In genomic region chr10:97318772-97319651, GRCh38 we compare ENCODE assay signal across 8 cellular contexts. TPM values are rescaled to one million over a fixed set of nuclear protein-coding genes. Genes with fewer than 3 reads are reported as not detected.
DNase-seq lines count a peak whose midpoint lies in the region; ATAC-seq and TF ChIP-seq lines count a peak whose summit lies in the region.

A gene with protein sequence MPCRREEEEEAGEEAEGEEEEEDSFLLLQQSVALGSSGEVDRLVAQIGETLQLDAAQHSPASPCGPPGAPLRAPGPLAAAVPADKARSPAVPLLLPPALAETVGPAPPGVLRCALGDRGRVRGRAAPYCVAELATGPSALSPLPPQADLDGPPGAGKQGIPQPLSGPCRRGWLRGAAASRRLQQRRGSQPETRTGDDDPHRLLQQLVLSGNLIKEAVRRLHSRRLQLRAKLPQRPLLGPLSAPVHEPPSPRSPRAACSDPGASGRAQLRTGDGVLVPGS (plus strand): TSS chr10:97319271. CDS start chr10:97319454, 183 bp downstream.

- peak; percentile 61; the same call in 1 of the 2 replicates for TF ChIP-seq EP300 in Ishikawa (IDR thresholded peaks at IDR 0.05; ENCODE audit: borderline replicate concordance)

- no peak for TF ChIP-seq RAD21 in Ishikawa (IDR thresholded peaks at IDR 0.05; ENCODE audit: low read depth)

- no peaks in the 10 kb centered on the region for H3K9me3 Mint-ChIP-seq in activated T-helper 17 cell treated with anti-CD3 and anti-CD28 coated beads, Interleukin-2, amount 50 U/mL, for 72 hours
- H3K9me3 Mint-ChIP-seq in nephron, result no peaks in the 10 kb centered on the region

- peak within 1 kb of the TSS; percentile 98 for H3K27ac Mint-ChIP-seq in activated T-helper 17 cell treated with anti-CD3 and anti-CD28 coated beads, Interleukin-2, amount 50 U/mL, for 72 hours
- peak within 1 kb of the TSS; percentile 95 to 99 (median 98) for H3K27ac Mint-ChIP-seq in nephron

- TF ChIP-seq CTCF in nephron (IDR thresholded peaks at IDR 0.05; ENCODE audit: unreplicated experiment in 3 of 3), result no peak

- H3K27me3 Mint-ChIP-seq in activated T-helper 17 cell treated with anti-CD3 and anti-CD28 coated beads, Interleukin-2, amount 50 U/mL, for 72 hours, result no peaks in the 10 kb centered on the region
- peaks cover 48% of the 10 kb centered on the region for H3K27me3 Mint-ChIP-seq in nephron (ENCODE audit: low read depth)

- peak; percentile 77 for ATAC-seq in GM21528 (IDR thresholded peaks at IDR 0.05; ENCODE audit: low FRiP score, unreplicated experiment)
- ATAC-seq in activated T-helper 17 cell treated with anti-CD3 and anti-CD28 coated beads, Interleukin-2, amount 50 U/mL, for 72 hours (replicated peaks), result peak; percentile 77

- H3K4me3 Mint-ChIP-seq in activated T-helper 17 cell treated with anti-CD3 and anti-CD28 coated beads, Interleukin-2, amount 50 U/mL, for 72 hours, result peak within 1 kb of the TSS; percentile 98
- peak within 1 kb of the TSS; percentile 91 to 95 (median 94) for H3K4me3 Mint-ChIP-seq in nephron

- H3K36me3 Mint-ChIP-seq in activated T-helper 17 cell treated with anti-CD3 and anti-CD28 coated beads, Interleukin-2, amount 50 U/mL, for 72 hours (ENCODE audit: low read depth), result no peaks in the 10 kb centered on the region
- H3K36me3 Mint-ChIP-seq in nephron (ENCODE audit: low read depth), result no peaks in the 10 kb centered on the region

- peaks cover 12% of the 10 kb centered on the region for H3K4me1 Mint-ChIP-seq in activated T-helper 17 cell treated with anti-CD3 and anti-CD28 coated beads, Interleukin-2, amount 50 U/mL, for 72 hours
- H3K4me1 Mint-ChIP-seq in nephron, result peaks cover 25% of the 10 kb centered on the region

- DNase-seq in DMS153 treated with DMSO at 0.1 percent for 48 hours (lab: John Stamatoyannopoulos, UW; ENCODE audit: unreplicated experiment), result peak; percentile 66
- peak; percentile 81 for DNase-seq in RPMI7951 (ENCODE audit: low read depth)
- DNase-seq in fibroblast of peridontal ligament (ENCODE audit: extremely low read depth), result peak; percentile 90
- DNase-seq in stimulated activated naive CD4-positive, alpha-beta T cell treated with Interleukin-2 at 50 U/mL for 16 hours (lab: John Stamatoyannopoulos, UW), result peak; percentile 82

TF ChIP-seq in Ishikawa, 13 proteins besides CTCF, POLR2A, EP300 and RAD21:
- no peak for TF ChIP-seq CEBPB (IDR thresholded peaks at IDR 0.05)
- peak; percentile 21; the same call in 1 of the 2 replicates for TF ChIP-seq TCF12 (IDR thresholded peaks at IDR 0.05; ENCODE audit: low read depth)
- no peak; the same call in none of the 2 replicates for TF ChIP-seq ZBTB7A (IDR thresholded peaks at IDR 0.05; ENCODE audit: low read depth)
- TF ChIP-seq, protein P1, sequence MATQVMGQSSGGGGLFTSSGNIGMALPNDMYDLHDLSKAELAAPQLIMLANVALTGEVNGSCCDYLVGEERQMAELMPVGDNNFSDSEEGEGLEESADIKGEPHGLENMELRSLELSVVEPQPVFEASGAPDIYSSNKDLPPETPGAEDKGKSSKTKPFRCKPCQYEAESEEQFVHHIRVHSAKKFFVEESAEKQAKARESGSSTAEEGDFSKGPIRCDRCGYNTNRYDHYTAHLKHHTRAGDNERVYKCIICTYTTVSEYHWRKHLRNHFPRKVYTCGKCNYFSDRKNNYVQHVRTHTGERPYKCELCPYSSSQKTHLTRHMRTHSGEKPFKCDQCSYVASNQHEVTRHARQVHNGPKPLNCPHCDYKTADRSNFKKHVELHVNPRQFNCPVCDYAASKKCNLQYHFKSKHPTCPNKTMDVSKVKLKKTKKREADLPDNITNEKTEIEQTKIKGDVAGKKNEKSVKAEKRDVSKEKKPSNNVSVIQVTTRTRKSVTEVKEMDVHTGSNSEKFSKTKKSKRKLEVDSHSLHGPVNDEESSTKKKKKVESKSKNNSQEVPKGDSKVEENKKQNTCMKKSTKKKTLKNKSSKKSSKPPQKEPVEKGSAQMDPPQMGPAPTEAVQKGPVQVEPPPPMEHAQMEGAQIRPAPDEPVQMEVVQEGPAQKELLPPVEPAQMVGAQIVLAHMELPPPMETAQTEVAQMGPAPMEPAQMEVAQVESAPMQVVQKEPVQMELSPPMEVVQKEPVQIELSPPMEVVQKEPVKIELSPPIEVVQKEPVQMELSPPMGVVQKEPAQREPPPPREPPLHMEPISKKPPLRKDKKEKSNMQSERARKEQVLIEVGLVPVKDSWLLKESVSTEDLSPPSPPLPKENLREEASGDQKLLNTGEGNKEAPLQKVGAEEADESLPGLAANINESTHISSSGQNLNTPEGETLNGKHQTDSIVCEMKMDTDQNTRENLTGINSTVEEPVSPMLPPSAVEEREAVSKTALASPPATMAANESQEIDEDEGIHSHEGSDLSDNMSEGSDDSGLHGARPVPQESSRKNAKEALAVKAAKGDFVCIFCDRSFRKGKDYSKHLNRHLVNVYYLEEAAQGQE (IDR thresholded peaks at IDR 0.05; ENCODE audit: low read depth), result no peak
- TF ChIP-seq EGR1 (IDR thresholded peaks at IDR 0.05), result peak; percentile 91
- no peak for TF ChIP-seq NFIC (IDR thresholded peaks at IDR 0.05)
- TF ChIP-seq TAF1 (IDR thresholded peaks at IDR 0.05; ENCODE audit: low read depth), result peak; percentile 68; the same call in 1 of the 2 replicates
- peak; percentile 30; the same call in 1 of the 2 replicates for TF ChIP-seq TEAD4 (IDR thresholded peaks at IDR 0.05)
- TF ChIP-seq CREB1 (IDR thresholded peaks at IDR 0.05; ENCODE audit: low read depth), result peak; percentile 85
- no peak for TF ChIP-seq YY1 (IDR thresholded peaks at IDR 0.05; ENCODE audit: low read depth)
- TF ChIP-seq USF1 (IDR thresholded peaks at IDR 0.05), result no peak
- peak; percentile 91 for TF ChIP-seq MAX (IDR thresholded peaks at IDR 0.05)
- no peak for TF ChIP-seq FOXM1 (IDR thresholded peaks at IDR 0.05; ENCODE audit: borderline replicate concordance, low read depth)

RNA-seq across cellular contexts. Expression of the gene that starts here (rescaled TPM):
- total RNA-seq in RPMI7951 (2014; rRNA removed; shearing (Covaris generic)), result 0.60 and 1.7 TPM in 2 replicates
- 1 to 10 TPM; 1.5 to 3.7 TPM for total RNA-seq in activated T-helper 17 cell treated with anti-CD3 and anti-CD28 coated beads, Interleukin-2, amount 50 U/mL, for 72 hours

Comparison
In these comparisons a context has a peak if more than half of its experiments do, and no peak if none do; other contexts are left out.
1. Peak in every context shown above with its lines: DNase-seq and ATAC-seq.